8 cellular contexts compared by ENCODE assay signal in genomic region chr20:32109392-32110172, GRCh38. TPM values are rescaled to one million over a fixed set of nuclear protein-coding genes. Genes with fewer than 3 reads are reported as not detected.
DNase-seq lines count a peak whose midpoint lies in the region; TF ChIP-seq lines count a peak whose summit lies in the region.

TSS of gene TM9SF4 (plus strand) at chr20:32109714. CDS start at chr20:32109741, 27 bp downstream.

- no peaks in the 10 kb centered on the region for H3K9me3 Mint-ChIP-seq in nephron
- no peaks in the 10 kb centered on the region for H3K9me3 Mint-ChIP-seq in stimulated activated naive CD8-positive, alpha-beta T cell treated with anti-CD3 and anti-CD28 coated beads, Interleukin-15, Interleukin-2, amounts not matched to agents 100 ng/mL and 50 ng/mL, for 24 hours

- TF ChIP-seq CTCF in fibroblast of the aortic adventitia (IDR thresholded peaks at IDR 0.05; ENCODE audit: insufficient read depth, low read length), result no peak
- TF ChIP-seq CTCF in nephron (IDR thresholded peaks at IDR 0.05; ENCODE audit: unreplicated experiment in 3 of 3), result no peak

- peaks cover 23% of the 10 kb centered on the region for H3K4me1 Mint-ChIP-seq in nephron
- H3K4me1 Mint-ChIP-seq in stimulated activated naive CD8-positive, alpha-beta T cell treated with anti-CD3 and anti-CD28 coated beads, Interleukin-15, Interleukin-2, amounts not matched to agents 100 ng/mL and 50 ng/mL, for 24 hours (ENCODE audit: low read depth), result peaks cover 39% of the 10 kb centered on the region

- no peaks in the 10 kb centered on the region; the same call in 1 of the 2 replicates for H3K27me3 ChIP-seq in H7 (ENCODE audit: control insufficient read depth, insufficient read depth, low read length)

- H3K27me3 Mint-ChIP-seq in nephron (ENCODE audit: low read depth), result peaks cover 8% of the 10 kb centered on the region
- H3K27me3 Mint-ChIP-seq in stimulated activated naive CD8-positive, alpha-beta T cell treated with anti-CD3 and anti-CD28 coated beads, Interleukin-15, Interleukin-2, amounts not matched to agents 100 ng/mL and 50 ng/mL, for 24 hours, result no peaks in the 10 kb centered on the region

- no peaks in the 10 kb centered on the region; the same call in 1 of the 2 replicates for H3K36me3 ChIP-seq in H7 (replicated peaks; ENCODE audit: control insufficient read depth, insufficient read depth, low read length)

- H3K4me3 ChIP-seq in H7 (ENCODE audit: insufficient read depth, low read depth, low read length), result peak within 1 kb of the TSS; percentile 71
- H3K4me3 ChIP-seq in fibroblast of the aortic adventitia (ENCODE audit: low read depth, low read length), result peak within 1 kb of the TSS; percentile 99

- H3K36me3 Mint-ChIP-seq in nephron (ENCODE audit: low read depth), result peaks cover 5% of the 10 kb centered on the region
- peaks cover 11% of the 10 kb centered on the region for H3K36me3 Mint-ChIP-seq in stimulated activated naive CD8-positive, alpha-beta T cell treated with anti-CD3 and anti-CD28 coated beads, Interleukin-15, Interleukin-2, amounts not matched to agents 100 ng/mL and 50 ng/mL, for 24 hours (ENCODE audit: low read depth)

- peak; percentile 96 for DNase-seq in ELF-1 (ENCODE audit: low read depth, low spot score)
- peak; percentile 91 for DNase-seq in H7
- peak; percentile 97 for DNase-seq in M059J (ENCODE audit: low read depth)
- DNase-seq in SHP77 (lab: John Stamatoyannopoulos, UW), result peak; percentile 90 to 93
- peak; percentile 96 for DNase-seq in activated effector memory CD4-positive, alpha-beta T cell treated with anti-CD3 and anti-CD28 coated beads, Interleukin-2, amount 50 U/mL, for 16 hours
- DNase-seq in fibroblast of the aortic adventitia (ENCODE audit: low read depth), result peak; percentile 97

- peak within 1 kb of the TSS; percentile 99 to 100 (median 100) for H3K27ac Mint-ChIP-seq in nephron
- peak within 1 kb of the TSS; percentile 100 for H3K27ac Mint-ChIP-seq in stimulated activated naive CD8-positive, alpha-beta T cell treated with anti-CD3 and anti-CD28 coated beads, Interleukin-15, Interleukin-2, amounts not matched to agents 100 ng/mL and 50 ng/mL, for 24 hours

- peak within 1 kb of the TSS; percentile 90 to 98 (median 94) for H3K4me3 Mint-ChIP-seq in nephron
- peak within 1 kb of the TSS; percentile 96 for H3K4me3 Mint-ChIP-seq in stimulated activated naive CD8-positive, alpha-beta T cell treated with anti-CD3 and anti-CD28 coated beads, Interleukin-15, Interleukin-2, amounts not matched to agents 100 ng/mL and 50 ng/mL, for 24 hours

RNA-seq across cellular contexts. Expression of gene TM9SF4, which starts in this region (rescaled TPM):
- total RNA-seq in H7 (2014; rRNA removed; shearing (Covaris generic)), result 36.9 and 41.9 TPM in 2 replicates
- 60.2 and 77.4 TPM in 2 replicates for total RNA-seq in M059J (2014; rRNA removed; shearing (Covaris generic))
- 20.0 and 41.1 TPM in 2 replicates for total RNA-seq in fibroblast of the aortic adventitia (ENCODE audit: low replicate concordance)

Comparison
In these comparisons a context has a peak if more than half of its experiments do, and no peak if none do; other contexts are left out.
1. Peak in every context shown above with its lines: DNase-seq and H3K4me3 ChIP-seq.